1 cellular context compared by ENCODE assay signal in the genomic region with DNA sequence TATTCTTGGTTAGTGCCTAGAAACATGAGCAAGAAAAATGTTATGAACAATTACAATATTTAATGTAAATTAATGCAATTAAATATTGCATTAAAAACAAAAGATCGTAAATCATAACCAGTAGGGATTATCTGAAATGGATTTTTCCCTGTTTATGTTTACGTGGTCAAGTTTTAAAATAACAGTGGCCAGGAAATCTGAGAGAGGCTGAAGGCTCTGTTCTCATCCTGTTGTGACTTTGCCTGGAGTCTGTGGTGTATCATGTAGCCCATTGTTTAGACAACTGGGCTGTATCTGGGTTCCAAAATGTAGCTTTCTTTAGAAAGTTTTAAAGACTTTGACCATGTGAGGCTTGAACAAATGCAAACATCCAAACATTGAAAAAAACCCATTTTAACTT.
TF ChIP-seq lines count a peak whose summit lies in the region.

No MANE protein-coding gene starts in this region.

TF ChIP-seq in IMR-90, 13 proteins besides CTCF, POLR2A, EP300 and RAD21:
- TF ChIP-seq FOS (IDR thresholded peaks at IDR 0.05; ENCODE audit: low read depth, low read length) (no peak), MXI1 (IDR thresholded peaks at IDR 0.05; ENCODE audit: borderline replicate concordance, low read depth, low read length) (no peak), RFX5 (IDR thresholded peaks at IDR 0.05; ENCODE audit: low read depth, low read length) (no peak), CEBPB (IDR thresholded peaks at IDR 0.05; ENCODE audit: low read depth, low read length) (no peak)
TF ChIP-seq in IMR-90: peak in this region for 0.
